In genomic region chr15:91068436-91068835, GRCh38 we compare ENCODE assay signal across 23 cellular contexts. TPM values are rescaled to one million over a fixed set of nuclear protein-coding genes. Genes with fewer than 3 reads are reported as not detected.
A peak's percentile ranks its signal among the peaks of the same experiment; 100 is the strongest.
DNase-seq lines count a peak whose midpoint lies in the region; ATAC-seq and TF ChIP-seq lines count a peak whose summit lies in the region.
"Had no signal": no experiment of that assay in that cellular context is flagged by ENCODE, and none has a peak within 500 bp of the region (broad histone marks: within the 10 kb centered on the region; RNA-seq: fewer than 3 reads in every experiment).

No MANE protein-coding gene starts in this region.

- CTCF ChIA-PET in mammary epithelial cell (lab: Charles Lee; ENCODE audit: low non-redundant PET): interaction anchor here (0.6 kb wide), 2 partner anchors 1362 to 1415 kb away, joined by 4 to 6 read pairs; no protein-coding TSS in a partner anchor
- CTCF ChIA-PET in RWPE1 (lab: Yijun Ruan, JAX): interaction anchor here (2.1 kb wide), 1 partner anchor 12 kb away, joined by 12 read pairs; no protein-coding TSS in a partner anchor
- CTCF ChIA-PET in HEK293T (lab: Yijun Ruan, JAX): no interaction called here

- no peak overlapping the region for H3K4me3 ChIP-seq in mammary epithelial cell (replicated peaks in 1 of 3; ENCODE audit: insufficient read depth in 1 of 3, low read depth in 2 of 3, low read length in 3 of 3)
- H3K4me3 ChIP-seq: A549; BLaER1 treated with 17β-estradiol and CSF1 and Interleukin-3, amounts not matched to agents 10 nM and 100 nM; HAP-1 had no signal

- H3K27me3 ChIP-seq in mammary epithelial cell (ENCODE audit: insufficient read depth, low read length) (no peaks in the 10 kb centered on the region), foreskin keratinocyte (peaks cover 6% of the 10 kb centered on the region)
- H3K27me3 ChIP-seq: BLaER1 treated with 17β-estradiol and CSF1 and Interleukin-3, amounts not matched to agents 10 nM and 100 nM had no signal

- TF ChIP-seq CTCF in mammary epithelial cell (conservative IDR thresholded peaks at IDR 0.05 in 1 of 2, IDR thresholded peaks at IDR 0.05 in 1 of 2; ENCODE audit: extremely low read depth in 1 of 2, insufficient read depth in 1 of 2, low read depth in 1 of 2, low read length in 2 of 2) (no peak), foreskin keratinocyte (conservative IDR thresholded peaks at IDR 0.05) (no peak), RWPE1 (conservative IDR thresholded peaks at IDR 0.05; ENCODE audit: low read depth) (no peak)

- dilution Hi-C loops in mammary epithelial cell (cut with HindIII; ENCODE audit: low sequenced_read_pairs): loop anchor here (25.0 kb wide), 1 partner anchor 194 kb away; no protein-coding TSS in a partner anchor

- H3K4me1 ChIP-seq in mammary epithelial cell (ENCODE audit: insufficient read depth, low read length): peaks cover 13% of the 10 kb centered on the region
- H3K4me1 ChIP-seq in foreskin keratinocyte: no peaks in the 10 kb centered on the region
- H3K4me1 ChIP-seq: A549; BE2C; BLaER1 treated with 17β-estradiol and CSF1 and Interleukin-3, amounts not matched to agents 10 nM and 100 nM; HAP-1 had no signal

- WGBS in mammary epithelial cell (ENCODE audit: low coverage, missing lambda C conversion rate): 92% methylated on average over 2 of the region's 2 CpGs

- no TSS peak for BruUV-seq in mammary epithelial cell (replicated peaks; lab: Mats Ljungman, UMichigan)

- POLR2A ChIA-PET in RWPE1 (lab: Yijun Ruan, JAX; ENCODE audit: low non-redundant PET): no interaction called here
- POLR2A ChIA-PET in HEK293T (lab: Yijun Ruan, JAX): no interaction called here

- no peaks in the 10 kb centered on the region for H3K36me3 ChIP-seq in mammary epithelial cell (ENCODE audit: insufficient read depth, low read length)
- H3K36me3 ChIP-seq: BE2C; BLaER1 treated with 17β-estradiol and CSF1 and Interleukin-3, amounts not matched to agents 10 nM and 100 nM; HAP-1 had no signal

- no peak overlapping the region for H3K4me2 ChIP-seq in mammary epithelial cell (ENCODE audit: insufficient read depth, low read depth, low read length)
- H3K4me2 ChIP-seq: A549; BLaER1 treated with 17β-estradiol and CSF1 and Interleukin-3, amounts not matched to agents 10 nM and 100 nM had no signal

- DNase-seq in ELR (ENCODE audit: low read depth) (peak; percentile 4), mammary epithelial cell (peak; percentile 42), epithelial cell of prostate (ENCODE audit: low read depth, low spot score) (peak; percentile 36), foreskin keratinocyte (peak; percentile 15 to 25), SKM-1 treated with dmso at 0.1 percent for 144 hours (lab: John Stamatoyannopoulos, UW; ENCODE audit: unreplicated experiment) (no peak), RWPE1 (ENCODE audit: low spot score) (no peak), HEK293T (ENCODE audit: extremely low spot score) (no peak)
- DNase-seq: 8988T; ACHN; AML-193; BE2C; CD4-positive, alpha-beta T cell; CD8-positive, alpha-beta memory T cell; DMS 273 treated with DMSO at 0.1 percent for 48 hours; DMS79; EL; GF-D8; GOT3 had no signal

- no peak overlapping the region for H3K9ac ChIP-seq in mammary epithelial cell (ENCODE audit: insufficient read depth, low read length)
- H3K9ac ChIP-seq: BLaER1 treated with 17β-estradiol and CSF1 and Interleukin-3, amounts not matched to agents 10 nM and 100 nM had no signal

- H4K20me1 ChIP-seq in mammary epithelial cell (ENCODE audit: insufficient read depth, low read length): no peaks in the 10 kb centered on the region
- H4K20me1 ChIP-seq: BLaER1 treated with 17β-estradiol and CSF1 and Interleukin-3, amounts not matched to agents 10 nM and 100 nM had no signal

- H3K27ac ChIP-seq in mammary epithelial cell (ENCODE audit: insufficient read depth, low read depth, low read length): no peak overlapping the region
- no peak overlapping the region for H3K27ac ChIP-seq in epithelial cell of prostate
- no peak overlapping the region for H3K27ac ChIP-seq in foreskin keratinocyte
- H3K27ac ChIP-seq in RWPE1: no peak overlapping the region
- H3K27ac ChIP-seq: A549; BLaER1 treated with 17β-estradiol and CSF1 and Interleukin-3, amounts not matched to agents 10 nM and 100 nM had no signal

- in situ Hi-C loops in mammary epithelial cell (cut with MboI; ENCODE audit: low sequenced_read_pairs in 2 of 2): loop anchor here in 1 of 2 donors (25.0 kb wide), 1 partner anchor 469 kb away; no protein-coding TSS in a partner anchor

- no peak overlapping the region for H2AFZ ChIP-seq in mammary epithelial cell (ENCODE audit: low read depth, low read length)

- intact Hi-C loops in mammary epithelial cell (cut with micrococcal nuclease): no loop called here

- no peaks in the 10 kb centered on the region for H3K9me3 ChIP-seq in mammary epithelial cell (replicated peaks; ENCODE audit: insufficient read depth, low read length)
- H3K9me3 ChIP-seq: A549, BE2C had no signal

- no peaks in the 10 kb centered on the region for H3K79me2 ChIP-seq in mammary epithelial cell (ENCODE audit: insufficient read depth, low read length)

- peak; percentile 28 for ATAC-seq in foreskin keratinocyte
- ATAC-seq: A549 had no signal

TF ChIP-seq in HEK293T, 16 proteins besides CTCF, POLR2A, EP300 and RAD21:
- TF ChIP-seq ELF4 (IDR thresholded peaks at IDR 0.05) (no peak), CTBP1 (IDR thresholded peaks at IDR 0.05; ENCODE audit: borderline replicate concordance) (no peak), NFRKB (IDR thresholded peaks at IDR 0.05) (no peak), ARNT (IDR thresholded peaks at IDR 0.05) (no peak), FOXK2 (IDR thresholded peaks at IDR 0.05) (no peak), TARDBP (IDR thresholded peaks at IDR 0.05) (no peak), PKNOX1 (IDR thresholded peaks at IDR 0.05) (no peak), L3MBTL2 (conservative IDR thresholded peaks at IDR 0.05) (no peak), SUZ12 (IDR thresholded peaks at IDR 0.05) (no peak), FOXA1 (IDR thresholded peaks at IDR 0.05) (no peak), LEF1 (IDR thresholded peaks at IDR 0.05; ENCODE audit: borderline replicate concordance) (no peak), HDGF (IDR thresholded peaks at IDR 0.05; ENCODE audit: borderline replicate concordance) (no peak), FOXM1 (IDR thresholded peaks at IDR 0.05; ENCODE audit: borderline replicate concordance) (no peak), SP1 (IDR thresholded peaks at IDR 0.05) (no peak), BHLHE40 (IDR thresholded peaks at IDR 0.05; ENCODE audit: borderline replicate concordance) (no peak), ZNF384 (IDR thresholded peaks at IDR 0.05) (no peak)

RNA-seq across cellular contexts. Expression of gene SV2B, which starts 31.6 kb away (rescaled TPM):
- under 1 TPM; 0.33 to 0.40 TPM for total RNA-seq in mammary epithelial cell
- polyA plus RNA-seq in mammary epithelial cell: not detected
- polyA minus RNA-seq in mammary epithelial cell: not detected
- total RNA-seq in foreskin keratinocyte: not detected in 2 replicates
- polyA plus RNA-seq in foreskin keratinocyte: not detected in 2 replicates
- total RNA-seq: CD4-positive, alpha-beta T cell; G401 had no signal
- polyA plus RNA-seq: CD14-positive monocyte; CD8-positive, alpha-beta memory T cell had no signal

RNA-seq across cellular contexts. Expression of gene VPS33B, which starts 46.0 kb away (rescaled TPM):
- total RNA-seq in mammary epithelial cell (10 to 100 TPM in 1 of 2 donors, 1 to 10 TPM in 1; 8.7 to 19.9 TPM), foreskin keratinocyte (15.3 and 15.8 TPM in 2 replicates)
- polyA plus RNA-seq in mammary epithelial cell (13.2 TPM), foreskin keratinocyte (14.8 and 19.0 TPM in 2 replicates)
- 29.5 TPM for polyA minus RNA-seq in mammary epithelial cell

Comparison
In these comparisons a context has a peak if more than half of its experiments do, and no peak if none do; other contexts are left out.
1. DNase-seq: peak in ELR (single experiment), mammary epithelial cell (single experiment), epithelial cell of prostate (single experiment) and foreskin keratinocyte (2 of 2); none in SKM-1 treated with dmso at 0.1 percent for 144 hours (single experiment), RWPE1 (single experiment) and HEK293T (single experiment).